Comparison of ENCODE assay signal across 8 cellular contexts in the genomic region with DNA sequence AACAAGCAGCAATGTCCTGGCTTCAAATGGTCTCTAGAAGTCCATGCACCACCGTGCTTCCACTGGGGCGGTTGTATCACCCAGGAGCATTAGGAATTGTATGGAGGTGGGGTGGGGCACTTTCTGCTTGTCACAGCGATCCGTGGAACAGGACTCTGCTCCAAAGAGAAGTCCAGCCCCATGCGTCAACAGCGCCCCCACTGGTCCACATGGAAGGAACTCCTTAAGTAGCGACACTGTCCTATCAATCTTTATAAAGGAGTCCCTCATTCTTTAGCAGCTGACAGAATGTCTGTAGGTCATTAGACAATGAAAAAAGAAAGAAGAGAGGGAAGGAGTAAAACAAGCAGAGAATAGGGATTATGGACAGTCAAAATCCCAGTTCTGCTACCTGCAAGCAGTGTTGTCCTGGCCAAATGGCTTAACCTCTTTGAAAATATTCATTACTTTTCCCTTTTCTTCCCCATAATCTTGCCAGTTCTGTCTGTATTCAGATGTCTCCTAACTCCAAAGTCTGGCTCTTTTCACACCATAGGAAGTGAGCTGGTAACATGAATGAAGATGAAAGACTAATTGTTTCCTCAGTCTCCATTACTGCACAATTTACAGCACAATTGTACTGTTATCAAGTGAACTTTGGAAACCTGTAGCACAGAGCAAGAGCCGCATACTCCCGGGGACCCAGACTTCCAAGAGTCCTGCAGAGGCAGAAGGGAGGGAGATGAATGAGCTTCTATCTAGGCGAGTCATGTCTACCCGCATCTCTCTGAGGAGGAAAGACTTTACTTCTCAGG.
DNase-seq lines count a peak whose midpoint lies in the region; ATAC-seq and TF ChIP-seq lines count a peak whose summit lies in the region.

No MANE protein-coding gene starts in this region.

- peak overlapping the region; percentile 43 for H3K4me3 ChIP-seq in coronary artery

- peak overlapping the region; percentile 12 to 14 for H3K27ac ChIP-seq in coronary artery

- no peak for ATAC-seq in GM18517 (IDR thresholded peaks at IDR 0.05; ENCODE audit: unreplicated experiment)

- peak; percentile 54 for DNase-seq in ELR (ENCODE audit: low read depth)
- DNase-seq in NCI-H748 (lab: John Stamatoyannopoulos, UW; ENCODE audit: unreplicated experiment), result peak; percentile 88
- no peak for DNase-seq in coronary artery (ENCODE audit: low spot score)
- DNase-seq in midbrain (lab: John Stamatoyannopoulos, UW), result peak; percentile 35
- DNase-seq in NCI-H1694 (lab: John Stamatoyannopoulos, UW), result no peak
- DNase-seq in NCI-H1092 treated with DMSO at 0.1 percent for 48 hours (lab: John Stamatoyannopoulos, UW), result no peak
- DNase-seq in NCI-H2081 treated with DMSO at 0.1 percent for 48 hours (lab: John Stamatoyannopoulos, UW), result no peak

- no peak for TF ChIP-seq CTCF in coronary artery (IDR thresholded peaks at IDR 0.05)

Comparison
In these comparisons a context has a peak if more than half of its experiments do, and no peak if none do; other contexts are left out.
1. DNase-seq: peak in ELR (single experiment), NCI-H748 (single experiment) and midbrain (single experiment); none in coronary artery (single experiment), NCI-H1694 (single experiment), NCI-H1092 treated with DMSO at 0.1 percent for 48 hours (single experiment) and NCI-H2081 treated with DMSO at 0.1 percent for 48 hours (single experiment).